Comparison of ENCODE assay signal across 15 cellular contexts in the genomic region with DNA sequence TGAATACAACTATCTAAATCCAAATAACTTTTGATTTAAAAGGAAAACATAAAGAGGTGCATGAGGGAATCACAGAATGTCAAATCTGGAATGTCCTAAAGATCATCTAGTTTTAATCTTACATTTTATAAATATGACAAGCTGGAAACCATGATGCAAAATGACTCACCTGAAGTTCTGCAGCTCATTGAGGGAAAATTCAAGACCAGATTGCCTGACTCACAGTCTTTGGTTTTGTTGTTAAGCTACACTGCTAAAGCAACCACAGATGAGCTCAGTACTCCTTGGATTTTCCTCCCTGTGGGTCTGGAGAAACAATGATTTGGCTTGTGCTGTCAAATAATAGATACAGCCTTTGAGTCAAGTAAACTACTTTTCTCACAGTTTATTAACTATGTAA. TPM values are rescaled to one million over a fixed set of nuclear protein-coding genes. Genes with fewer than 3 reads are reported as not detected.
DNase-seq lines count a peak whose midpoint lies in the region; ATAC-seq and TF ChIP-seq lines count a peak whose summit lies in the region.
"Had no signal": no experiment of that assay in that cellular context is flagged by ENCODE, and none has a peak within 500 bp of the region (broad histone marks: within the 10 kb centered on the region; RNA-seq: fewer than 3 reads in every experiment).

No MANE protein-coding gene starts in this region.

- TF ChIP-seq CTCF in RWPE1 (conservative IDR thresholded peaks at IDR 0.05; ENCODE audit: low read depth) (no peak), osteoblast (IDR thresholded peaks at IDR 0.05; ENCODE audit: extremely low read depth, low read depth, low read length) (no peak)

- POLR2A ChIA-PET in RWPE1 (lab: Yijun Ruan, JAX; ENCODE audit: low non-redundant PET) = no interaction called here

- CTCF ChIA-PET in RWPE1 (lab: Yijun Ruan, JAX) = no interaction called here

- peak overlapping the region; percentile 12 for H3K4me2 ChIP-seq in osteoblast (ENCODE audit: insufficient read depth, low read length)

- H3K4me3 ChIP-seq in osteoblast (ENCODE audit: insufficient read depth, low read length) = no peak overlapping the region
- H3K4me3 ChIP-seq: adrenal gland, stomach had no signal

- H3K27me3 ChIP-seq in osteoblast (ENCODE audit: insufficient read depth, low read length) = no peaks in the 10 kb centered on the region
- H3K27me3 ChIP-seq: adrenal gland, stomach had no signal

- H3K79me2 ChIP-seq in osteoblast (ENCODE audit: insufficient read depth, low read length) = no peaks in the 10 kb centered on the region

- H3K36me3 ChIP-seq in osteoblast (ENCODE audit: insufficient read depth, low read length) = no peaks in the 10 kb centered on the region
- H3K36me3 ChIP-seq: adrenal gland, stomach had no signal

- DNase-seq in ELR (ENCODE audit: low read depth) = peak; percentile 79
- DNase-seq in RWPE1 (ENCODE audit: low spot score) = peak; percentile 76
- DNase-seq in epithelial cell of prostate (ENCODE audit: low read depth, low spot score) = peak; percentile 69
- DNase-seq in osteoblast (ENCODE audit: insufficient read length, low spot score, missing footprints) = peak; percentile 84
- DNase-seq in NCI-H82 treated with DMSO at 0.1 percent for 48 hours (lab: John Stamatoyannopoulos, UW; ENCODE audit: unreplicated experiment) = no peak
- no peak for DNase-seq in stimulated activated naive CD4-positive, alpha-beta T cell (lab: John Stamatoyannopoulos, UW)
- DNase-seq in NCI-H2227 (lab: John Stamatoyannopoulos, UW; ENCODE audit: unreplicated experiment) = no peak
- DNase-seq: activated CD8-positive, alpha-beta memory T cell treated with anti-CD3 and anti-CD28 coated beads, Interleukin-2, amount 50 U/mL, for 48 hours; adrenal gland; CD4-positive, alpha-beta memory T cell; effector CD8-positive, alpha-beta T cell; NCI-H187; NCI-H69; stomach had no signal

- no peak overlapping the region for H3K27ac ChIP-seq in RWPE1
- H3K27ac ChIP-seq in epithelial cell of prostate = no peak overlapping the region
- peak overlapping the region; percentile 78 for H3K27ac ChIP-seq in osteoblast (ENCODE audit: low read depth, low read length)
- H3K27ac ChIP-seq: adrenal gland, stomach had no signal

- H3K4me1 ChIP-seq in osteoblast (ENCODE audit: insufficient read depth, low read length) = peaks cover 9% of the 10 kb centered on the region
- H3K4me1 ChIP-seq: adrenal gland, stomach had no signal

- no peak overlapping the region for H2AFZ ChIP-seq in osteoblast (ENCODE audit: low read length)

- no peak for ATAC-seq in GM21717 (IDR thresholded peaks at IDR 0.05; ENCODE audit: unreplicated experiment)

- H4K20me1 ChIP-seq in osteoblast (ENCODE audit: insufficient read depth, low read length) = no peaks in the 10 kb centered on the region

- no peaks in the 10 kb centered on the region for H3K9me3 ChIP-seq in osteoblast (ENCODE audit: low read depth, low read length)
- H3K9me3 ChIP-seq: adrenal gland, stomach had no signal

RNA-seq across cellular contexts. Expression of a gene that starts 19.1 kb away (rescaled TPM):
- 366 and 406 TPM in 2 replicates for total RNA-seq in osteoblast
- total RNA-seq: CD4-positive, alpha-beta memory T cell had no signal

Comparison
In these comparisons a context has a peak if more than half of its experiments do, and no peak if none do; other contexts are left out.
1. DNase-seq: peak in ELR (single experiment), RWPE1 (single experiment), epithelial cell of prostate (single experiment) and osteoblast (single experiment); none in NCI-H82 treated with DMSO at 0.1 percent for 48 hours (single experiment), stimulated activated naive CD4-positive, alpha-beta T cell (0 of 6) and NCI-H2227 (single experiment).